In genomic region chr19:7515091-7515470, GRCh38 we compare ENCODE assay signal across 8 cellular contexts. TPM values are rescaled to one million over a fixed set of nuclear protein-coding genes. Genes with fewer than 3 reads are reported as not detected.
DNase-seq lines count a peak whose midpoint lies in the region; ATAC-seq and TF ChIP-seq lines count a peak whose summit lies in the region.

No MANE protein-coding gene starts in this region.

- H3K27ac Mint-ChIP-seq in CD4-positive, alpha-beta T cell: no peak overlapping the region

- H3K4me1 Mint-ChIP-seq in CD4-positive, alpha-beta T cell (ENCODE audit: low read depth): peaks cover 20% of the 10 kb centered on the region

- no peaks in the 10 kb centered on the region for H3K9me3 ChIP-seq in CD4-positive, alpha-beta T cell (ENCODE audit: control insufficient read depth, low read length)
- H3K9me3 ChIP-seq in SJCRH30 (replicated peaks) (no peaks in the 10 kb centered on the region), ovary (no peaks in the 10 kb centered on the region)

- no peak overlapping the region for H3K27ac ChIP-seq in CD4-positive, alpha-beta T cell (ENCODE audit: low read depth, low read length)
- H3K27ac ChIP-seq in SJCRH30 (peak overlapping the region; percentile 74; the same call in 1 of the 2 replicates), ovary (peak overlapping the region in 1 of 2 donors; percentile 94)

- peaks cover 3% of the 10 kb centered on the region; the same call in 1 of the 2 replicates for H3K4me1 ChIP-seq in SJCRH30
- H3K4me1 ChIP-seq in ovary (ENCODE audit: insufficient read depth): peaks cover 8% of the 10 kb centered on the region

- intact Hi-C loops in CD4-positive, alpha-beta T cell (cut with DNase I, micrococcal nuclease): no loop called here
- intact Hi-C loops in ovary (cut with DNase I): no loop called here

- peak overlapping the region; percentile 94 for H3K4me3 Mint-ChIP-seq in CD4-positive, alpha-beta T cell

- POLR2A ChIA-PET in CD4-positive, alpha-beta T cell (lab: Charles Lee): no interaction called here

- no peak for TF ChIP-seq CTCF in CD4-positive, alpha-beta T cell (IDR thresholded peaks at IDR 0.05)
- no peak for TF ChIP-seq CTCF in foreskin fibroblast (IDR thresholded peaks at IDR 0.05; ENCODE audit: low read depth, low read length)
- no peak for TF ChIP-seq CTCF in ovary (IDR thresholded peaks at IDR 0.05)

- no peak for DNase-seq in CD4-positive, alpha-beta T cell
- peak; percentile 40 to 53 for DNase-seq in SJCRH30
- peak; percentile 43 to 64 for DNase-seq in foreskin fibroblast
- peak; percentile 63 to 92 (median 81) for DNase-seq in ovary
- no peak for DNase-seq in D341Med (ENCODE audit: low spot score)
- no peak for DNase-seq in activated effector memory CD4-positive, alpha-beta T cell treated with anti-CD3 and anti-CD28 coated beads, Interleukin-2, amount 50 U/mL, for 16 hours
- no peak for DNase-seq in NCI-H1930 (lab: John Stamatoyannopoulos, UW)

- TF ChIP-seq POLR2A in ovary (IDR thresholded peaks at IDR 0.05): no peak

- H3K27me3 ChIP-seq in CD4-positive, alpha-beta T cell (ENCODE audit: control insufficient read depth, insufficient read depth, low read length): peaks cover 5% of the 10 kb centered on the region
- no peaks in the 10 kb centered on the region for H3K27me3 ChIP-seq in SJCRH30
- no peaks in the 10 kb centered on the region for H3K27me3 ChIP-seq in ovary

- CTCF ChIA-PET in CD4-positive, alpha-beta T cell (lab: Charles Lee): no interaction called here

- WGBS in ovary, 3 donors: 13 to 26% (median 14%) methylated on average over 10 of the region's 10 CpGs

- no peaks in the 10 kb centered on the region for H3K9me3 Mint-ChIP-seq in CD4-positive, alpha-beta T cell

- H3K4me3 ChIP-seq in SJCRH30 (peak overlapping the region; percentile 63), foreskin fibroblast (ENCODE audit: low read depth in 1 of 2, low read length in 2 of 2) (peak overlapping the region; percentile 41 to 49), ovary (peak overlapping the region; percentile 58)

- peaks cover 39% of the 10 kb centered on the region for H3K27me3 Mint-ChIP-seq in CD4-positive, alpha-beta T cell

- ATAC-seq in CD4-positive, alpha-beta T cell (ENCODE audit: poor library complexity): no peak
- no peak for ATAC-seq in GM21723 (IDR thresholded peaks at IDR 0.05; ENCODE audit: unreplicated experiment)

- no peak for TF ChIP-seq EP300 in ovary (IDR thresholded peaks at IDR 0.05)

- no peaks in the 10 kb centered on the region for H3K36me3 Mint-ChIP-seq in CD4-positive, alpha-beta T cell (ENCODE audit: low read depth)

- H3K36me3 ChIP-seq in SJCRH30: no peaks in the 10 kb centered on the region
- H3K36me3 ChIP-seq in ovary: no peaks in the 10 kb centered on the region

RNA-seq across cellular contexts. Expression of gene ZNF358, which starts 0.8 kb away (rescaled TPM):
- 1 to 10 TPM; 5.1 to 5.2 TPM for total RNA-seq in CD4-positive, alpha-beta T cell
- total RNA-seq in SJCRH30 (2014; rRNA removed; shearing (Covaris generic)): 28.8 and 33.8 TPM in 2 replicates
- 100 to 1,000 TPM in 2 of 7 donors, 10 to 100 TPM in 5; 55.0 to 112 (median 88.2) TPM for total RNA-seq in ovary
- 10 to 100 TPM in 1 of 2 donors, 1 to 10 TPM in 1; 9.2 to 91.7 TPM for polyA plus RNA-seq in ovary

RNA-seq across cellular contexts. Expression of gene MCOLN1, which starts 7.3 kb away (rescaled TPM):
- total RNA-seq in CD4-positive, alpha-beta T cell: 1 to 10 TPM; 7.9 to 8.8 TPM
- 3.8 and 5.8 TPM in 2 replicates for total RNA-seq in SJCRH30 (2014; rRNA removed; shearing (Covaris generic))
- total RNA-seq in ovary: 10 to 100 TPM in 6 of 7 donors, 1 to 10 TPM in 1; 9.2 to 18.9 (median 13.6) TPM
- 10 to 100 TPM in 1 of 2 donors, 1 to 10 TPM in 1; 6.1 to 20.4 TPM for polyA plus RNA-seq in ovary

RNA-seq across cellular contexts. Expression of gene PNPLA6, which starts 20.4 kb away (rescaled TPM):
- 10 to 100 TPM; 62.0 to 70.9 TPM for total RNA-seq in CD4-positive, alpha-beta T cell
- total RNA-seq in SJCRH30 (2014; rRNA removed; shearing (Covaris generic)): 14.2 and 17.3 TPM in 2 replicates
- total RNA-seq in ovary: 10 to 100 TPM; 31.0 to 69.1 (median 60.1) TPM
- 10 to 100 TPM; 19.0 to 30.6 TPM for polyA plus RNA-seq in ovary

RNA-seq across cellular contexts. Expression of gene PEX11G, which starts 26.2 kb away (rescaled TPM):
- total RNA-seq in CD4-positive, alpha-beta T cell: not detected
- total RNA-seq in SJCRH30 (2014; rRNA removed; shearing (Covaris generic)): not detected in 2 replicates
- 1 to 10 TPM; 2.8 to 5.1 (median 3.7) TPM for total RNA-seq in ovary
- 1 to 10 TPM in 1 of 2 donors, under 1 TPM in 1; 0.40 to 6.0 TPM for polyA plus RNA-seq in ovary

Comparison
In these comparisons a context has a peak if more than half of its experiments do, and no peak if none do; other contexts are left out.
1. DNase-seq: peak in SJCRH30 (2 of 2), foreskin fibroblast (2 of 2) and ovary (5 of 5); none in CD4-positive, alpha-beta T cell (0 of 10), D341Med (single experiment), activated effector memory CD4-positive, alpha-beta T cell treated with anti-CD3 and anti-CD28 coated beads, Interleukin-2, amount 50 U/mL, for 16 hours (single experiment) and NCI-H1930 (0 of 2).
2. Peak in every context shown above with its lines, with median percentiles within 50 percentile points of each other: H3K4me3 ChIP-seq.